ENCODE assay signal across 1 cellular context in genomic region chr4:40200881-40201797, GRCh38.
A peak's percentile ranks its signal among the peaks of the same experiment; 100 is the strongest.
TF ChIP-seq lines count a peak whose summit lies in the region.

No MANE protein-coding gene starts in this region.

TF ChIP-seq in K562, 482 proteins besides CTCF, POLR2A, EP300 and RAD21 (continued from another document and continues in another):
- TF ChIP-seq EHMT2 (IDR thresholded peaks at IDR 0.05) (no peak), CHD2 (IDR thresholded peaks at IDR 0.05; ENCODE audit: low read depth, low read length) (no peak), NELFE (IDR thresholded peaks at IDR 0.05; ENCODE audit: insufficient read depth, insufficient read length) (no peak), HDAC2 (IDR thresholded peaks at IDR 0.05) (peak; percentile 61), C11orf30 (IDR thresholded peaks at IDR 0.05; ENCODE audit: low read depth) (0 out of 2 replicates have a peak, but pooled peaks have one; percentile 3), USF1 (CRISPR knock-in tag; IDR thresholded peaks at IDR 0.05) (no peak), FOXJ3 (CRISPR knock-in tag; IDR thresholded peaks at IDR 0.05) (no peak), MAZ (CRISPR knock-in tag; conservative IDR thresholded peaks at IDR 0.05 in 1 of 2, IDR thresholded peaks at IDR 0.05 in 1 of 2) (0 out of 4 replicates have a peak, but pooled peaks of 1 of the 2 experiments have one; percentile 10), ZNF318 (IDR thresholded peaks at IDR 0.05; ENCODE audit: borderline replicate concordance in 1 of 2, low read depth in 1 of 2) (peak in 1 of 2 experiments; percentile 50; a peak in 1 of 4 replicates), BDP1 (IDR thresholded peaks at IDR 0.05; ENCODE audit: insufficient read depth, insufficient read length) (no peak), BRCA1 (IDR thresholded peaks at IDR 0.05) (no peak), BRCA1 (CRISPR knock-in tag; IDR thresholded peaks at IDR 0.05) (no peak), HCFC1 (IDR thresholded peaks at IDR 0.05; ENCODE audit: low read depth, low read length) (no peak), CTBP1 (IDR thresholded peaks at IDR 0.05; ENCODE audit: borderline replicate concordance) (peak; percentile 71), ZEB2 (IDR thresholded peaks at IDR 0.05) (0 out of 2 replicates have a peak, but pooled peaks have one; percentile 44), PHF21A (IDR thresholded peaks at IDR 0.05; ENCODE audit: borderline replicate concordance, low read depth) (no peak), TAF1 (IDR thresholded peaks at IDR 0.05; ENCODE audit: control insufficient read depth, extremely low read depth, insufficient read depth, low read length, severe bottlenecking) (no peak), ZNF282 (CRISPR knock-in tag; IDR thresholded peaks at IDR 0.05) (no peak), POU5F1 (IDR thresholded peaks at IDR 0.05; ENCODE audit: borderline replicate concordance, low read depth, low read length, partially characterized antibody) (no peak), ZSCAN32 (CRISPR knock-in tag; IDR thresholded peaks at IDR 0.05) (no peak), ELF2 (CRISPR knock-in tag; IDR thresholded peaks at IDR 0.05) (no peak), EP400 (IDR thresholded peaks at IDR 0.05) (peak; percentile 64), NR0B1 (IDR thresholded peaks at IDR 0.05; ENCODE audit: partially characterized antibody) (no peak), YBX1 (IDR thresholded peaks at IDR 0.05) (no peak), TFE3 (CRISPR knock-in tag; IDR thresholded peaks at IDR 0.05) (no peak), DNMT1 (IDR thresholded peaks at IDR 0.05) (no peak), PTRF (tag; IDR thresholded peaks at IDR 0.05) (no peak), RHOXF2B (CRISPR knock-in tag; conservative IDR thresholded peaks at IDR 0.05) (no peak), PTBP1 (IDR thresholded peaks at IDR 0.05; ENCODE audit: low read depth, low read length) (no peak), GMEB1 (CRISPR knock-in tag; IDR thresholded peaks at IDR 0.05) (no peak), GTF2E2 (tag; IDR thresholded peaks at IDR 0.05) (0 out of 2 replicates have a peak, but pooled peaks have one; percentile 44), LCOR (CRISPR knock-in tag; IDR thresholded peaks at IDR 0.05) (no peak), ZNF316 (IDR thresholded peaks at IDR 0.05) (no peak), SRSF1 (IDR thresholded peaks at IDR 0.05; ENCODE audit: low read depth, low read length) (no peak), ZBTB26 (CRISPR knock-in tag; IDR thresholded peaks at IDR 0.05) (no peak), ZBTB8A (IDR thresholded peaks at IDR 0.05; ENCODE audit: partially characterized antibody) (no peak), ZNF224 (CRISPR knock-in tag; IDR thresholded peaks at IDR 0.05) (no peak), GABPB1 (CRISPR knock-in tag; IDR thresholded peaks at IDR 0.05) (no peak), ZNF165 (CRISPR knock-in tag; IDR thresholded peaks at IDR 0.05; ENCODE audit: borderline replicate concordance) (no peak), ZNF398 (CRISPR knock-in tag; IDR thresholded peaks at IDR 0.05) (no peak), CCNT2 (IDR thresholded peaks at IDR 0.05; ENCODE audit: borderline replicate concordance, extremely low read depth, insufficient read length, low read depth, low read length) (no peak), CREBBP (IDR thresholded peaks at IDR 0.05; ENCODE audit: low read depth, low read length) (no peak), ELF1 (tag; IDR thresholded peaks at IDR 0.05) (no peak; the same call in 1 of the 2 replicates), SRF (CRISPR knock-in tag; IDR thresholded peaks at IDR 0.05) (no peak), MBD2 (IDR thresholded peaks at IDR 0.05; ENCODE audit: borderline replicate concordance, low read depth) (no peak; the same call in 1 of the 2 replicates), ATF7 (IDR thresholded peaks at IDR 0.05) (peak; percentile 96), ZHX1 (conservative IDR thresholded peaks at IDR 0.05; ENCODE audit: low read length) (no peak)
